ENCODE assay signal across 1 cellular context in genomic region chr5:176579323-176579722, GRCh38.
TF ChIP-seq lines count a peak whose summit lies in the region.

No MANE protein-coding gene starts in this region.

TF ChIP-seq in WTC11, 78 proteins besides CTCF, POLR2A, EP300 and RAD21 (continued from another document):
- TF ChIP-seq, protein P1, sequence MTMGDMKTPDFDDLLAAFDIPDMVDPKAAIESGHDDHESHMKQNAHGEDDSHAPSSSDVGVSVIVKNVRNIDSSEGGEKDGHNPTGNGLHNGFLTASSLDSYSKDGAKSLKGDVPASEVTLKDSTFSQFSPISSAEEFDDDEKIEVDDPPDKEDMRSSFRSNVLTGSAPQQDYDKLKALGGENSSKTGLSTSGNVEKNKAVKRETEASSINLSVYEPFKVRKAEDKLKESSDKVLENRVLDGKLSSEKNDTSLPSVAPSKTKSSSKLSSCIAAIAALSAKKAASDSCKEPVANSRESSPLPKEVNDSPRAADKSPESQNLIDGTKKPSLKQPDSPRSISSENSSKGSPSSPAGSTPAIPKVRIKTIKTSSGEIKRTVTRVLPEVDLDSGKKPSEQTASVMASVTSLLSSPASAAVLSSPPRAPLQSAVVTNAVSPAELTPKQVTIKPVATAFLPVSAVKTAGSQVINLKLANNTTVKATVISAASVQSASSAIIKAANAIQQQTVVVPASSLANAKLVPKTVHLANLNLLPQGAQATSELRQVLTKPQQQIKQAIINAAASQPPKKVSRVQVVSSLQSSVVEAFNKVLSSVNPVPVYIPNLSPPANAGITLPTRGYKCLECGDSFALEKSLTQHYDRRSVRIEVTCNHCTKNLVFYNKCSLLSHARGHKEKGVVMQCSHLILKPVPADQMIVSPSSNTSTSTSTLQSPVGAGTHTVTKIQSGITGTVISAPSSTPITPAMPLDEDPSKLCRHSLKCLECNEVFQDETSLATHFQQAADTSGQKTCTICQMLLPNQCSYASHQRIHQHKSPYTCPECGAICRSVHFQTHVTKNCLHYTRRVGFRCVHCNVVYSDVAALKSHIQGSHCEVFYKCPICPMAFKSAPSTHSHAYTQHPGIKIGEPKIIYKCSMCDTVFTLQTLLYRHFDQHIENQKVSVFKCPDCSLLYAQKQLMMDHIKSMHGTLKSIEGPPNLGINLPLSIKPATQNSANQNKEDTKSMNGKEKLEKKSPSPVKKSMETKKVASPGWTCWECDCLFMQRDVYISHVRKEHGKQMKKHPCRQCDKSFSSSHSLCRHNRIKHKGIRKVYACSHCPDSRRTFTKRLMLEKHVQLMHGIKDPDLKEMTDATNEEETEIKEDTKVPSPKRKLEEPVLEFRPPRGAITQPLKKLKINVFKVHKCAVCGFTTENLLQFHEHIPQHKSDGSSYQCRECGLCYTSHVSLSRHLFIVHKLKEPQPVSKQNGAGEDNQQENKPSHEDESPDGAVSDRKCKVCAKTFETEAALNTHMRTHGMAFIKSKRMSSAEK (CRISPR knock-in tag; IDR thresholded peaks at IDR 0.05; ENCODE audit: borderline replicate concordance) = no peak
- TF ChIP-seq IRF1 (CRISPR knock-in tag; IDR thresholded peaks at IDR 0.05) (no peak), NFATC4 (CRISPR knock-in tag; IDR thresholded peaks at IDR 0.05) (no peak), GTF2I (CRISPR knock-in tag; conservative IDR thresholded peaks at IDR 0.05) (no peak), ZNF138 (CRISPR knock-in tag; conservative IDR thresholded peaks at IDR 0.05) (no peak), CREM (CRISPR knock-in tag; IDR thresholded peaks at IDR 0.05) (no peak), ESRRA (CRISPR knock-in tag; IDR thresholded peaks at IDR 0.05; ENCODE audit: borderline replicate concordance) (no peak), E2F5 (CRISPR knock-in tag; IDR thresholded peaks at IDR 0.05) (no peak), PRDM15 (CRISPR knock-in tag; IDR thresholded peaks at IDR 0.05) (no peak), ZMAT4 (CRISPR knock-in tag; IDR thresholded peaks at IDR 0.05) (no peak), HMGXB4 (CRISPR knock-in tag; IDR thresholded peaks at IDR 0.05) (no peak), AR (CRISPR knock-in tag; IDR thresholded peaks at IDR 0.05) (no peak)
- TF ChIP-seq, protein P2, sequence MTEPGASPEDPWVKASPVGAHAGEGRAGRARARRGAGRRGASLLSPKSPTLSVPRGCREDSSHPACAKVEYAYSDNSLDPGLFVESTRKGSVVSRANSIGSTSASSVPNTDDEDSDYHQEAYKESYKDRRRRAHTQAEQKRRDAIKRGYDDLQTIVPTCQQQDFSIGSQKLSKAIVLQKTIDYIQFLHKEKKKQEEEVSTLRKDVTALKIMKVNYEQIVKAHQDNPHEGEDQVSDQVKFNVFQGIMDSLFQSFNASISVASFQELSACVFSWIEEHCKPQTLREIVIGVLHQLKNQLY (CRISPR knock-in tag; IDR thresholded peaks at IDR 0.05) = no peak
